Comparison of ENCODE assay signal across 1 cellular context in the genomic region with DNA sequence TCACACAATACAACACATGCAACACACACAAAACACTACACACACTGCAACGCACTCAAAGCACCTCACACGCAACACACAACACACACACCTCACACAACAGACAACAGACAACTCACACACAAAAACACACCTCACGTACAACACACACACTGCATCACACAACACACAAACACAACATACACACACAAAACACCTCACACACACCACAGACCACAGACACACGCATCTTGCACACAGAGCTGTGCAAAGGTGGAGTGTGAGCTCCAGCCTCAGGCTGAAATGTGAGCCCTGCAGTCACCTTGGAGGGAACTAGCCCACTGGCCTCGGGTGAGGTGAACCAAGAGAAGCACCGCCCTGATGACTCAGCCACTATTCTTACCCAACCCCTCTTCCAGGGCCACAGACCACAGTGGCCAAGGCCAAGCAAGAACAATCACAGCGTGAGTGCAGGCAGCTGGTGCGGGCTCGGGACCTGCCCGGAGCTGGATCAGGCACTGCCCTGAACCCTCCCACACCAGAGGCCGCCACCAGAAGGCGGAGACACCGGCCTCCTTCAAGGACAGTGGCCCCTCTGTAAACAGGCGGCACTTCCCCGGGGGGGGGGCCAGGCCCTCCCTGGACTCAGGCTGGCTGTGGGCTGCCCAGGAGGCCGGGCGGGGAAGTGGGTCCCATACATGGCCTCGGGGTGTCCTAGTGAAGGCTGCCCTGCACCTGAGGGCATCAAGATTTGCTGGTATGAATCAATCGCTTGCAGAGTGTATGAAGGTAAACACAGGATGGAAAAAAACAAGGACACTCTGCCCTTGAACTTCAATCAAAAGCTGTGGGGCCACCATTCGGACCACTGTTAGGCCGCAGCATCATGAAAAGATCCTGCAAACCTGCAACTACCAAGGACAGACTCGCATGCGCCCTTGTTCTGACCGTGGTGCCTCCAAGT.
TF ChIP-seq lines count a peak whose summit lies in the region.

No MANE protein-coding gene starts in this region.

TF ChIP-seq in HepG2, 621 proteins besides CTCF, POLR2A, EP300 and RAD21 (continued from another document and continues in another):
- TF ChIP-seq, protein P1, sequence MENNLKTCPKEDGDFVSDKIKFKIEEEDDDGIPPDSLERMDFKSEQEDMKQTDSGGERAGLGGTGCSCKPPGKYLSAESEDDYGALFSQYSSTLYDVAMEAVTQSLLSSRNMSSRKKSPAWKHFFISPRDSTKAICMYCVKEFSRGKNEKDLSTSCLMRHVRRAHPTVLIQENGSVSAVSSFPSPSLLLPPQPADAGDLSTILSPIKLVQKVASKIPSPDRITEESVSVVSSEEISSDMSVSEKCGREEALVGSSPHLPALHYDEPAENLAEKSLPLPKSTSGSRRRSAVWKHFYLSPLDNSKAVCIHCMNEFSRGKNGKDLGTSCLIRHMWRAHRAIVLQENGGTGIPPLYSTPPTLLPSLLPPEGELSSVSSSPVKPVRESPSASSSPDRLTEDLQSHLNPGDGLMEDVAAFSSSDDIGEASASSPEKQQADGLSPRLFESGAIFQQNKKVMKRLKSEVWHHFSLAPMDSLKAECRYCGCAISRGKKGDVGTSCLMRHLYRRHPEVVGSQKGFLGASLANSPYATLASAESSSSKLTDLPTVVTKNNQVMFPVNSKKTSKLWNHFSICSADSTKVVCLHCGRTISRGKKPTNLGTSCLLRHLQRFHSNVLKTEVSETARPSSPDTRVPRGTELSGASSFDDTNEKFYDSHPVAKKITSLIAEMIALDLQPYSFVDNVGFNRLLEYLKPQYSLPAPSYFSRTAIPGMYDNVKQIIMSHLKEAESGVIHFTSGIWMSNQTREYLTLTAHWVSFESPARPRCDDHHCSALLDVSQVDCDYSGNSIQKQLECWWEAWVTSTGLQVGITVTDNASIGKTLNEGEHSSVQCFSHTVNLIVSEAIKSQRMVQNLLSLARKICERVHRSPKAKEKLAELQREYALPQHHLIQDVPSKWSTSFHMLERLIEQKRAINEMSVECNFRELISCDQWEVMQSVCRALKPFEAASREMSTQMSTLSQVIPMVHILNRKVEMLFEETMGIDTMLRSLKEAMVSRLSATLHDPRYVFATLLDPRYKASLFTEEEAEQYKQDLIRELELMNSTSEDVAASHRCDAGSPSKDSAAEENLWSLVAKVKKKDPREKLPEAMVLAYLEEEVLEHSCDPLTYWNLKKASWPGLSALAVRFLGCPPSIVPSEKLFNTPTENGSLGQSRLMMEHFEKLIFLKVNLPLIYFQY (CRISPR knock-in tag; IDR thresholded peaks at IDR 0.05; ENCODE audit: borderline replicate concordance): peak; percentile 67; the same call in 1 of the 2 replicates
- TF ChIP-seq RBAK (CRISPR knock-in tag; IDR thresholded peaks at IDR 0.05): no peak
- TF ChIP-seq, protein P2, sequence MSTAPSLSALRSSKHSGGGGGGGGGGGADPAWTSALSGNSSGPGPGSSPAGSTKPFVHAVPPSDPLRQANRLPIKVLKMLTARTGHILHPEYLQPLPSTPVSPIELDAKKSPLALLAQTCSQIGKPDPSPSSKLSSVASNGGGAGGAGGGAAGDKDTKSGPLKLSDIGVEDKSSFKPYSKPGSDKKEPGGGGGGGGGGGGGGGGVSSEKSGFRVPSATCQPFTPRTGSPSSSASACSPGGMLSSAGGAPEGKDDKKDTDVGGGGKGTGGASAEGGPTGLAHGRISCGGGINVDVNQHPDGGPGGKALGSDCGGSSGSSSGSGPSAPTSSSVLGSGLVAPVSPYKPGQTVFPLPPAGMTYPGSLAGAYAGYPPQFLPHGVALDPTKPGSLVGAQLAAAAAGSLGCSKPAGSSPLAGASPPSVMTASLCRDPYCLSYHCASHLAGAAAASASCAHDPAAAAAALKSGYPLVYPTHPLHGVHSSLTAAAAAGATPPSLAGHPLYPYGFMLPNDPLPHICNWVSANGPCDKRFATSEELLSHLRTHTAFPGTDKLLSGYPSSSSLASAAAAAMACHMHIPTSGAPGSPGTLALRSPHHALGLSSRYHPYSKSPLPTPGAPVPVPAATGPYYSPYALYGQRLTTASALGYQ (CRISPR knock-in tag; IDR thresholded peaks at IDR 0.05): peak; percentile 92
- TF ChIP-seq POLR2AphosphoS2 (IDR thresholded peaks at IDR 0.05; ENCODE audit: low read depth, low read length): 0 out of 2 replicates have a peak, but pooled peaks have one; percentile 68
- peak; percentile 85 for TF ChIP-seq ZNF564 (CRISPR knock-in tag; IDR thresholded peaks at IDR 0.05)
- TF ChIP-seq FOXK2 (IDR thresholded peaks at IDR 0.05): 0 out of 2 replicates have a peak, but pooled peaks have one; percentile 36
- TF ChIP-seq ASH2L (IDR thresholded peaks at IDR 0.05; ENCODE audit: insufficient read length, low read depth, low read length): peak; percentile 85
- peak; percentile 96 for TF ChIP-seq EED (CRISPR knock-in tag; IDR thresholded peaks at IDR 0.05)
- no peak; the same call in 1 of the 2 replicates for TF ChIP-seq ZNF34 (CRISPR knock-in tag; IDR thresholded peaks at IDR 0.05; ENCODE audit: borderline replicate concordance)
- TF ChIP-seq ZNF460 (CRISPR knock-in tag; IDR thresholded peaks at IDR 0.05; ENCODE audit: borderline replicate concordance): peak; percentile 51; the same call in 1 of the 2 replicates
- no peak for TF ChIP-seq ZBTB21 (CRISPR knock-in tag; IDR thresholded peaks at IDR 0.05)
- no peak for TF ChIP-seq ZNF550 (CRISPR knock-in tag; IDR thresholded peaks at IDR 0.05; ENCODE audit: borderline replicate concordance)
- no peak for TF ChIP-seq ZFP36L2 (CRISPR knock-in tag; IDR thresholded peaks at IDR 0.05)
- no peak; the same call in 1 of the 2 replicates for TF ChIP-seq KLF12 (CRISPR knock-in tag; IDR thresholded peaks at IDR 0.05; ENCODE audit: borderline replicate concordance)
- TF ChIP-seq TMF1 (CRISPR knock-in tag; IDR thresholded peaks at IDR 0.05; ENCODE audit: low read depth): no peak
- TF ChIP-seq, protein P3, sequence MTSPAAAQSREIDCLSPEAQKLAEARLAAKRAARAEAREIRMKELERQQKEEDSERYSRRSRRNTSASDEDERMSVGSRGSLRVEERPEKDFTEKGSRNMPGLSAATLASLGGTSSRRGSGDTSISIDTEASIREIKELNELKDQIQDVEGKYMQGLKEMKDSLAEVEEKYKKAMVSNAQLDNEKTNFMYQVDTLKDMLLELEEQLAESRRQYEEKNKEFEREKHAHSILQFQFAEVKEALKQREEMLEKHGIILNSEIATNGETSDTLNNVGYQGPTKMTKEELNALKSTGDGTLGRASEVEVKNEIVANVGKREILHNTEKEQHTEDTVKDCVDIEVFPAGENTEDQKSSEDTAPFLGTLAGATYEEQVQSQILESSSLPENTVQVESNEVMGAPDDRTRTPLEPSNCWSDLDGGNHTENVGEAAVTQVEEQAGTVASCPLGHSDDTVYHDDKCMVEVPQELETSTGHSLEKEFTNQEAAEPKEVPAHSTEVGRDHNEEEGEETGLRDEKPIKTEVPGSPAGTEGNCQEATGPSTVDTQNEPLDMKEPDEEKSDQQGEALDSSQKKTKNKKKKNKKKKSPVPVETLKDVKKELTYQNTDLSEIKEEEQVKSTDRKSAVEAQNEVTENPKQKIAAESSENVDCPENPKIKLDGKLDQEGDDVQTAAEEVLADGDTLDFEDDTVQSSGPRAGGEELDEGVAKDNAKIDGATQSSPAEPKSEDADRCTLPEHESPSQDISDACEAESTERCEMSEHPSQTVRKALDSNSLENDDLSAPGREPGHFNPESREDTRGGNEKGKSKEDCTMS (CRISPR knock-in tag; conservative IDR thresholded peaks at IDR 0.05): no peak
- TF ChIP-seq, protein P4, sequence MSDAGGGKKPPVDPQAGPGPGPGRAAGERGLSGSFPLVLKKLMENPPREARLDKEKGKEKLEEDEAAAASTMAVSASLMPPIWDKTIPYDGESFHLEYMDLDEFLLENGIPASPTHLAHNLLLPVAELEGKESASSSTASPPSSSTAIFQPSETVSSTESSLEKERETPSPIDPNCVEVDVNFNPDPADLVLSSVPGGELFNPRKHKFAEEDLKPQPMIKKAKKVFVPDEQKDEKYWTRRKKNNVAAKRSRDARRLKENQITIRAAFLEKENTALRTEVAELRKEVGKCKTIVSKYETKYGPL (CRISPR knock-in tag; IDR thresholded peaks at IDR 0.05): no peak
- peak; percentile 71; the same call in 1 of the 2 replicates for TF ChIP-seq KAT7 (CRISPR knock-in tag; IDR thresholded peaks at IDR 0.05; ENCODE audit: borderline replicate concordance)
- TF ChIP-seq, protein P5, sequence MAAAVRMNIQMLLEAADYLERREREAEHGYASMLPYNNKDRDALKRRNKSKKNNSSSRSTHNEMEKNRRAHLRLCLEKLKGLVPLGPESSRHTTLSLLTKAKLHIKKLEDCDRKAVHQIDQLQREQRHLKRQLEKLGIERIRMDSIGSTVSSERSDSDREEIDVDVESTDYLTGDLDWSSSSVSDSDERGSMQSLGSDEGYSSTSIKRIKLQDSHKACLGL (CRISPR knock-in tag; IDR thresholded peaks at IDR 0.05): peak; percentile 32; the same call in 1 of the 2 replicates
- peak; percentile 93 for TF ChIP-seq ZNF335 (CRISPR knock-in tag; IDR thresholded peaks at IDR 0.05)
- no peak for TF ChIP-seq FIP1L1 (IDR thresholded peaks at IDR 0.05; ENCODE audit: borderline replicate concordance, insufficient read depth, low read depth, low read length)
- TF ChIP-seq, protein P6, sequence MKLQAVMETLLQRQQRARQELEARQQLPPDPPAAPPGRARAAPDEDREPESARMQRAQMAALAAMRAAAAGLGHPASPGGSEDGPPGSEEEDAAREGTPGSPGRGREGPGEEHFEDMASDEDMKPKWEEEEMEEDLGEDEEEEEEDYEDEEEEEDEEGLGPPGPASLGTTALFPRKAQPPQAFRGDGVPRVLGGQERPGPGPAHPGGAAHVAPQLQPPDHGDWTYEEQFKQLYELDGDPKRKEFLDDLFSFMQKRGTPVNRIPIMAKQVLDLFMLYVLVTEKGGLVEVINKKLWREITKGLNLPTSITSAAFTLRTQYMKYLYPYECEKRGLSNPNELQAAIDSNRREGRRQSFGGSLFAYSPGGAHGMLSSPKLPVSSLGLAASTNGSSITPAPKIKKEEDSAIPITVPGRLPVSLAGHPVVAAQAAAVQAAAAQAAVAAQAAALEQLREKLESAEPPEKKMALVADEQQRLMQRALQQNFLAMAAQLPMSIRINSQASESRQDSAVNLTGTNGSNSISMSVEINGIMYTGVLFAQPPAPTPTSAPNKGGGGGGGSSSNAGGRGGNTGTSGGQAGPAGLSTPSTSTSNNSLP (IDR thresholded peaks at IDR 0.05; ENCODE audit: low read depth, low read length): 0 out of 2 replicates have a peak, but pooled peaks have one; percentile 48
- TF ChIP-seq ZNF569 (CRISPR knock-in tag; IDR thresholded peaks at IDR 0.05; ENCODE audit: borderline replicate concordance): no peak
- no peak for TF ChIP-seq ZNF496 (CRISPR knock-in tag; IDR thresholded peaks at IDR 0.05; ENCODE audit: insufficient replicate concordance)
- TF ChIP-seq, protein P7, sequence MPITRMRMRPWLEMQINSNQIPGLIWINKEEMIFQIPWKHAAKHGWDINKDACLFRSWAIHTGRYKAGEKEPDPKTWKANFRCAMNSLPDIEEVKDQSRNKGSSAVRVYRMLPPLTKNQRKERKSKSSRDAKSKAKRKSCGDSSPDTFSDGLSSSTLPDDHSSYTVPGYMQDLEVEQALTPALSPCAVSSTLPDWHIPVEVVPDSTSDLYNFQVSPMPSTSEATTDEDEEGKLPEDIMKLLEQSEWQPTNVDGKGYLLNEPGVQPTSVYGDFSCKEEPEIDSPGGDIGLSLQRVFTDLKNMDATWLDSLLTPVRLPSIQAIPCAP (CRISPR knock-in tag; IDR thresholded peaks at IDR 0.05; ENCODE audit: low read depth): no peak
- TF ChIP-seq, protein P8, sequence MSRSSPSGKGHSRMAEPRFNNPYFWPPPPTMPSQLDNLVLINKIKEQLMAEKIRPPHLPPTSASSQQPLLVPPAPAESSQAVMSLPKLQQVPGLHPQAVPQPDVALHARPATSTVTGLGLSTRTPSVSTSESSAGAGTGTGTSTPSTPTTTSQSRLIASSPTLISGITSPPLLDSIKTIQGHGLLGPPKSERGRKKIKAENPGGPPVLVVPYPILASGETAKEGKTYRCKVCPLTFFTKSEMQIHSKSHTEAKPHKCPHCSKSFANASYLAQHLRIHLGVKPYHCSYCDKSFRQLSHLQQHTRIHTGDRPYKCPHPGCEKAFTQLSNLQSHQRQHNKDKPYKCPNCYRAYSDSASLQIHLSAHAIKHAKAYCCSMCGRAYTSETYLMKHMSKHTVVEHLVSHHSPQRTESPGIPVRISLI (CRISPR knock-in tag; IDR thresholded peaks at IDR 0.05; ENCODE audit: borderline replicate concordance): peak; percentile 93
- TF ChIP-seq, protein P9, sequence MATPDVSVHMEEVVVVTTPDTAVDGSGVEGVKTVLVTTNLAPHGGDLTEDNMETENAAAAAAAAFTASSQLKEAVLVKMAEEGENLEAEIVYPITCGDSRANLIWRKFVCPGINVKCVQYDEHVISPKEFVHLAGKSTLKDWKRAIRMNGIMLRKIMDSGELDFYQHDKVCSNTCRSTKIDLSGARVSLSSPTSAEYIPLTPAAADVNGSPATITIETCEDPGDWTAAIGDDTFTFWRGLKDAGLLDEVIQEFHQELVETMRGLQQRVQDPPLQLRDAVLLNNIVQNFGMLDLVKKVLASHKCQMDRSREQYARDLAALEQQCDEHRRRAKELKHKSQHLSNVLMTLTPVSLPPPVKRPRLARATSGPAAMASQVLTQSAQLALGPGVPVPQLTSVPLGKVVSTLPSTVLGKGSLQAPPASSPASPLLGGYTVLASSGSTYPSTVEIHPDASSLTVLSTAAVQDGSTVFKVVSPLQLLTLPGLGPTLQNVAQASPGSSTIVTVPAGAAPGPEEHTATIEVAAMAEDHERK (CRISPR knock-in tag; IDR thresholded peaks at IDR 0.05; ENCODE audit: low read depth): no peak
- no peak; the same call in 1 of the 2 replicates for TF ChIP-seq ZKSCAN1 (IDR thresholded peaks at IDR 0.05; ENCODE audit: low read length)
- TF ChIP-seq, protein P10, sequence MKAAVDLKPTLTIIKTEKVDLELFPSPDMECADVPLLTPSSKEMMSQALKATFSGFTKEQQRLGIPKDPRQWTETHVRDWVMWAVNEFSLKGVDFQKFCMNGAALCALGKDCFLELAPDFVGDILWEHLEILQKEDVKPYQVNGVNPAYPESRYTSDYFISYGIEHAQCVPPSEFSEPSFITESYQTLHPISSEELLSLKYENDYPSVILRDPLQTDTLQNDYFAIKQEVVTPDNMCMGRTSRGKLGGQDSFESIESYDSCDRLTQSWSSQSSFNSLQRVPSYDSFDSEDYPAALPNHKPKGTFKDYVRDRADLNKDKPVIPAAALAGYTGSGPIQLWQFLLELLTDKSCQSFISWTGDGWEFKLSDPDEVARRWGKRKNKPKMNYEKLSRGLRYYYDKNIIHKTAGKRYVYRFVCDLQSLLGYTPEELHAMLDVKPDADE (CRISPR knock-in tag; IDR thresholded peaks at IDR 0.05): peak; percentile 58; the same call in 1 of the 2 replicates
- peak; percentile 91 for TF ChIP-seq MED13 (CRISPR knock-in tag; IDR thresholded peaks at IDR 0.05)
- peak; percentile 81 for TF ChIP-seq DMAP1 (CRISPR knock-in tag; IDR thresholded peaks at IDR 0.05)
- TF ChIP-seq, protein P11, sequence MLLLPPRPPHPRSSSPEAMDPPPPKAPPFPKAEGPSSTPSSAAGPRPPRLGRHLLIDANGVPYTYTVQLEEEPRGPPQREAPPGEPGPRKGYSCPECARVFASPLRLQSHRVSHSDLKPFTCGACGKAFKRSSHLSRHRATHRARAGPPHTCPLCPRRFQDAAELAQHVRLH (CRISPR knock-in tag; IDR thresholded peaks at IDR 0.05; ENCODE audit: borderline replicate concordance, low read depth): peak; percentile 91; the same call in 1 of the 2 replicates
- TF ChIP-seq EHMT2 (IDR thresholded peaks at IDR 0.05; ENCODE audit: borderline replicate concordance, low read depth, low read length): peak; percentile 77; the same call in 1 of the 2 replicates
